ENCODE assay signal across 24 cellular contexts in genomic region chr5:157862183-157862851, GRCh38. TPM values are rescaled to one million over a fixed set of nuclear protein-coding genes. Genes with fewer than 3 reads are reported as not detected.
A peak's percentile ranks its signal among the peaks of the same experiment; 100 is the strongest.
DNase-seq lines count a peak whose midpoint lies in the region; ATAC-seq, FAIRE-seq and TF ChIP-seq lines count a peak whose summit lies in the region.
"Had no signal": no experiment of that assay in that cellular context is flagged by ENCODE, and none has a peak within 500 bp of the region (broad histone marks: within the 10 kb centered on the region; RNA-seq: fewer than 3 reads in every experiment).

No MANE protein-coding gene starts in this region.

- no peaks in the 10 kb centered on the region for H3K27me3 Mint-ChIP-seq in activated CD4-positive, alpha-beta T cell treated with anti-CD3 and anti-CD28 coated beads, Interleukin-2, amount 10 ng/mL, durations not matched to agents 24 days and 14 days
- H3K27me3 Mint-ChIP-seq in activated B cell treated with CpG ODN at 0.5 μM for 24 hours = no peaks in the 10 kb centered on the region
- peaks cover 2% of the 10 kb centered on the region for H3K27me3 Mint-ChIP-seq in neural crest cell (ENCODE audit: low read depth)
- H3K27me3 Mint-ChIP-seq: CD4-positive, alpha-beta memory T cell had no signal

- H3K4me1 Mint-ChIP-seq in activated CD4-positive, alpha-beta T cell treated with anti-CD3 and anti-CD28 coated beads, Interleukin-2, amount 10 ng/mL, durations not matched to agents 24 days and 14 days = peaks cover 38% of the 10 kb centered on the region
- H3K4me1 Mint-ChIP-seq in activated B cell treated with CpG ODN at 0.5 μM for 24 hours (peaks cover 43% of the 10 kb centered on the region), neural crest cell (peaks cover 25% of the 10 kb centered on the region)

- peak; percentile 50 for FAIRE-seq in GM12892 (lab: Jason Lieb, UNC)
- FAIRE-seq: D721Med, islet of Langerhans, urothelium cell line had no signal

- H3K36me3 Mint-ChIP-seq in activated CD4-positive, alpha-beta T cell treated with anti-CD3 and anti-CD28 coated beads, Interleukin-2, amount 10 ng/mL, durations not matched to agents 24 days and 14 days (ENCODE audit: low read depth) = peaks cover 5% of the 10 kb centered on the region
- H3K36me3 Mint-ChIP-seq in activated B cell treated with CpG ODN at 0.5 μM for 24 hours (ENCODE audit: low read depth) (peaks cover 5% of the 10 kb centered on the region), neural crest cell (ENCODE audit: low read depth) (no peaks in the 10 kb centered on the region)

- ATAC-seq in activated B cell treated with CpG ODN at 0.5 μM for 24 hours (ENCODE audit: low read depth) (no peak), HG03469 (IDR thresholded peaks at IDR 0.05; ENCODE audit: unreplicated experiment) (no peak)
- ATAC-seq: left lobe of liver; Right ventricle myocardium inferior; stimulated activated naive CD8-positive, alpha-beta T cell treated with anti-CD3 and anti-CD28 coated beads, Interleukin-15, Interleukin-2, amounts not matched to agents 100 U/mL and 50 U/mL, for 24 hours had no signal

- H3K27ac Mint-ChIP-seq in activated CD4-positive, alpha-beta T cell treated with anti-CD3 and anti-CD28 coated beads, Interleukin-2, amount 10 ng/mL, durations not matched to agents 24 days and 14 days = no peak overlapping the region
- H3K27ac Mint-ChIP-seq in activated B cell treated with CpG ODN at 0.5 μM for 24 hours = peak overlapping the region; percentile 57
- H3K27ac Mint-ChIP-seq in neural crest cell (ENCODE audit: unreplicated experiment) = no peak overlapping the region

- CTCF ChIA-PET in activated B cell treated with CpG ODN at 0.5 μM for 24 hours (lab: Charles Lee) = interaction anchor here (2.6 kb wide), 1 partner anchor 86 kb away, joined by 7 read pairs; no protein-coding TSS in a partner anchor

- no peak for TF ChIP-seq POLR2A in GM12892 (IDR thresholded peaks at IDR 0.05; ENCODE audit: low read depth, low read length)

- TF ChIP-seq CTCF in activated B cell treated with CpG ODN at 0.5 μM for 24 hours (IDR thresholded peaks at IDR 0.05) = no peak
- TF ChIP-seq CTCF in neural crest cell (conservative IDR thresholded peaks at IDR 0.05) = no peak

- H3K4me3 Mint-ChIP-seq in activated CD4-positive, alpha-beta T cell treated with anti-CD3 and anti-CD28 coated beads, Interleukin-2, amount 10 ng/mL, durations not matched to agents 24 days and 14 days = peak overlapping the region; percentile 6
- peak overlapping the region; percentile 42 for H3K4me3 Mint-ChIP-seq in activated B cell treated with CpG ODN at 0.5 μM for 24 hours
- H3K4me3 Mint-ChIP-seq in neural crest cell = peak overlapping the region; percentile 21

- intact Hi-C loops in activated CD4-positive, alpha-beta T cell treated with anti-CD3 and anti-CD28 coated beads, Interleukin-2, amount 10 ng/mL, durations not matched to agents 24 days and 14 days (cut with micrococcal nuclease) = no loop called here
- intact Hi-C loops in activated B cell treated with CpG ODN at 0.5 μM for 24 hours (cut with micrococcal nuclease) = no loop called here

- POLR2A ChIA-PET in activated B cell treated with CpG ODN at 0.5 μM for 24 hours (lab: Charles Lee) = interaction anchor here (0.5 to 2.2 kb wide), 4 partner anchors 8 to 57 kb away, joined by 4 to 9 read pairs (median 4); no protein-coding TSS in a partner anchor

- DNase-seq in activated CD4-positive, alpha-beta T cell treated with anti-CD3 and anti-CD28 coated beads, Interleukin-2, amount 10 ng/mL, durations not matched to agents 24 days and 14 days = no peak
- no peak for DNase-seq in activated CD4-positive, alpha-beta T cell treated with anti-CD3 and anti-CD28 coated beads, Interleukin-2, amount 50 U/mL, for 1 hour
- DNase-seq in GM12892 (ENCODE audit: insufficient read length) (no peak), activated B cell treated with CpG ODN at 0.5 μM for 24 hours (no peak), neural crest cell (ENCODE audit: low read depth, low spot score) (no peak), activated gamma-delta T cell treated with Interleukin-2 at 50 U/mL for 16 hours (no peak)
- no peak for DNase-seq in stimulated activated CD8-positive, alpha-beta memory T cell treated with anti-CD3 and anti-CD28 coated beads, Interleukin-4, amount 100 ng/mL, for 48 hours
- DNase-seq: colonic mucosa; DND-41; effector CD8-positive, alpha-beta T cell; mesenchymal stem cell; NCI-H1092; NCI-H187; PC-9; posterior cingulate gyrus; SK-N-SH; stimulated activated naive CD8-positive, alpha-beta T cell treated with anti-CD3 and anti-CD28 coated beads, Interleukin-15, Interleukin-2, amounts not matched to agents 100 U/mL and 50 U/mL, for 24 hours had no signal

- H3K9me3 Mint-ChIP-seq in activated CD4-positive, alpha-beta T cell treated with anti-CD3 and anti-CD28 coated beads, Interleukin-2, amount 10 ng/mL, durations not matched to agents 24 days and 14 days = no peaks in the 10 kb centered on the region
- H3K9me3 Mint-ChIP-seq in activated B cell treated with CpG ODN at 0.5 μM for 24 hours = no peaks in the 10 kb centered on the region
- no peaks in the 10 kb centered on the region for H3K9me3 Mint-ChIP-seq in neural crest cell
- H3K9me3 Mint-ChIP-seq: CD4-positive, alpha-beta memory T cell had no signal

RNA-seq across cellular contexts. Expression of gene CLINT1, which starts 3.4 kb away (rescaled TPM):
- 91.9 and 92.1 TPM in 2 replicates for total RNA-seq in activated CD4-positive, alpha-beta T cell treated with anti-CD3 and anti-CD28 coated beads, Interleukin-2, amount 10 ng/mL, durations not matched to agents 24 days and 14 days
- polyA plus RNA-seq in GM12892 (2012; ENCODE audit: missing spikeins) = 18.4 TPM
- total RNA-seq in activated B cell treated with CpG ODN at 0.5 μM for 24 hours (92.4 and 105 TPM in 2 replicates), neural crest cell (53.8 TPM in 2 replicates)
